10 cellular contexts compared by ENCODE assay signal in genomic region chr17:14307560-14308024, GRCh38. TPM values are rescaled to one million over a fixed set of nuclear protein-coding genes. Genes with fewer than 3 reads are reported as not detected.
DNase-seq lines count a peak whose midpoint lies in the region; ATAC-seq and TF ChIP-seq lines count a peak whose summit lies in the region.
"Had no signal": no experiment of that assay in that cellular context is flagged by ENCODE, and none has a peak within 500 bp of the region (broad histone marks: within the 10 kb centered on the region; RNA-seq: fewer than 3 reads in every experiment).

No MANE protein-coding gene starts in this region.

- H3F3A ChIP-seq in PC-3 (ENCODE audit: low read length, unreplicated experiment): no peaks in the 10 kb centered on the region

- H3K27me3 ChIP-seq in PC-3 (ENCODE audit: low read length) (peaks cover 92% of the 10 kb centered on the region), osteoblast (ENCODE audit: insufficient read depth, low read length) (no peaks in the 10 kb centered on the region)

- no TSS peak for BruUV-seq in PC-3 (replicated peaks; lab: Mats Ljungman, UMichigan)

- intact Hi-C loops in PC-3 (cut with micrococcal nuclease): loop anchor here (10.0 kb wide), 1 partner anchor 243 kb away; the partner anchor contains the start of gene COX10

- peak; percentile 86 for DNase-seq in EL
- DNase-seq in PC-3: no peak
- DNase-seq in epithelial cell of esophagus (ENCODE audit: low read depth): peak; percentile 34
- peak; percentile 89 for DNase-seq in osteoblast (ENCODE audit: insufficient read length, low spot score, missing footprints)
- DNase-seq in GM10248 (ENCODE audit: extremely low spot score): no peak
- DNase-seq: cortex of kidney, NCI-H1105, occipital lobe had no signal

- H3K9me2 ChIP-seq in PC-3 (replicated peaks; ENCODE audit: low read length): no peaks in the 10 kb centered on the region

- H3K4me3 ChIP-seq in PC-3 (ENCODE audit: low read length) (no peak overlapping the region), epithelial cell of esophagus (ENCODE audit: low read length) (no peak overlapping the region), osteoblast (ENCODE audit: insufficient read depth, low read length) (peak overlapping the region; percentile 69)

- no peak overlapping the region for H3K9ac ChIP-seq in PC-3 (ENCODE audit: low read length)

- no peaks in the 10 kb centered on the region for H3K36me3 ChIP-seq in PC-3 (ENCODE audit: low read depth, low read length)
- H3K36me3 ChIP-seq in osteoblast (ENCODE audit: insufficient read depth, low read length): no peaks in the 10 kb centered on the region

- ATAC-seq in PC-3 (no peak), GM21528 (IDR thresholded peaks at IDR 0.05; ENCODE audit: low FRiP score, unreplicated experiment) (no peak), HG03095 (IDR thresholded peaks at IDR 0.05; ENCODE audit: unreplicated experiment) (no peak)

- no peak overlapping the region for H2AFZ ChIP-seq in PC-3 (ENCODE audit: low read length)
- H2AFZ ChIP-seq in osteoblast (ENCODE audit: low read length): peak overlapping the region; percentile 76

- H3K79me2 ChIP-seq in PC-3 (ENCODE audit: low read length) (no peaks in the 10 kb centered on the region), osteoblast (ENCODE audit: insufficient read depth, low read length) (peaks cover 80% of the 10 kb centered on the region)

- TF ChIP-seq CTCF in PC-3 (conservative IDR thresholded peaks at IDR 0.05; ENCODE audit: low read depth, low read length) (no peak), epithelial cell of esophagus (IDR thresholded peaks at IDR 0.05; ENCODE audit: insufficient read depth, low read depth, low read length, missing control alignments) (no peak), osteoblast (IDR thresholded peaks at IDR 0.05; ENCODE audit: extremely low read depth, low read depth, low read length) (no peak), GM10248 (IDR thresholded peaks at IDR 0.05; ENCODE audit: control extremely low read depth, extremely low read depth, low read depth, missing control alignments) (no peak)

- POLR2A ChIA-PET in PC-3 (lab: Charles Lee; ENCODE audit: unreplicated experiment) (no interaction called here), GM10248 (lab: Yijun Ruan, JAX) (no interaction called here)

- H3K27ac ChIP-seq in PC-3 (ENCODE audit: low read length) (no peak overlapping the region), osteoblast (ENCODE audit: low read depth, low read length) (peak overlapping the region; percentile 96)

- H3K4me2 ChIP-seq in PC-3 (ENCODE audit: low read length) (peak overlapping the region; percentile 28), osteoblast (ENCODE audit: insufficient read depth, low read length) (peak overlapping the region; percentile 97)

- H4K20me1 ChIP-seq in PC-3 (ENCODE audit: low read length): no peaks in the 10 kb centered on the region
- peaks cover 11% of the 10 kb centered on the region for H4K20me1 ChIP-seq in osteoblast (ENCODE audit: insufficient read depth, low read length)

- H3K4me1 ChIP-seq in PC-3 (ENCODE audit: insufficient read depth, low read length) (peaks cover 12% of the 10 kb centered on the region), osteoblast (ENCODE audit: insufficient read depth, low read length) (peaks cover 45% of the 10 kb centered on the region)

- CTCF ChIA-PET in PC-3 (lab: Charles Lee) (no interaction called here), GM10248 (lab: Yijun Ruan, JAX) (interaction anchor here (1.8 kb wide), 1 partner anchor 50 kb away, joined by 4 read pairs; no protein-coding TSS in a partner anchor)

- H3K9me3 ChIP-seq in PC-3 (ENCODE audit: low read length): no peaks in the 10 kb centered on the region
- H3K9me3 ChIP-seq in osteoblast (ENCODE audit: low read depth, low read length): no peaks in the 10 kb centered on the region

RNA-seq across cellular contexts. Expression of gene HS3ST3B1, which starts 6.7 kb away (rescaled TPM):
- total RNA-seq in PC-3 (2014; rRNA removed) (0.33 and 0.52 TPM in 2 replicates), osteoblast (9.4 and 13.4 TPM in 2 replicates)

Comparison
In these comparisons a context has a peak if more than half of its experiments do, and no peak if none do; other contexts are left out.
1. DNase-seq: peak in EL (single experiment), epithelial cell of esophagus (single experiment) and osteoblast (single experiment); none in PC-3 (single experiment) and GM10248 (single experiment).